ENCODE assay signal across 19 cellular contexts in genomic region chr9:134439368-134439784, GRCh38.
A peak's percentile ranks its signal among the peaks of the same experiment; 100 is the strongest.
DNase-seq lines count a peak whose midpoint lies in the region; ATAC-seq, FAIRE-seq and TF ChIP-seq lines count a peak whose summit lies in the region.
"Had no signal": no experiment of that assay in that cellular context is flagged by ENCODE, and none has a peak within 500 bp of the region (broad histone marks: within the 10 kb centered on the region; RNA-seq: fewer than 3 reads in every experiment).

No MANE protein-coding gene starts in this region.

- H3K9me3 Mint-ChIP-seq in activated CD8-positive, alpha-beta T cell treated with anti-CD3 and anti-CD28 coated beads, Interleukin-2, amount 10 ng/mL, durations not matched to agents 7 days and 5 days (ENCODE audit: insufficient read depth) = no peaks in the 10 kb centered on the region
- H3K9me3 Mint-ChIP-seq: CD4-positive, alpha-beta T cell had no signal

- CTCF ChIA-PET in RWPE1 (lab: Yijun Ruan, JAX) (interaction anchor here (0.6 to 1.6 kb wide), 5 partner anchors 10 to 562 kb away, joined by 3 to 10 read pairs (median 3); no protein-coding TSS in a partner anchor), GM12878 (lab: Yijun Ruan, JAX) (interaction anchor here (1.0 to 1.8 kb wide), 2 partner anchors 10 to 268 kb away, joined by 5 to 6 read pairs; no protein-coding TSS in a partner anchor)
- CTCF ChIA-PET in activated CD8-positive, alpha-beta T cell treated with anti-CD3 and anti-CD28 coated beads, Interleukin-2, amount 10 ng/mL, durations not matched to agents 7 days and 5 days (lab: Charles Lee) = no interaction called here

- intact Hi-C loops in GM12878 (cut with micrococcal nuclease; ENCODE audit: unreplicated experiment) = no loop called here
- intact Hi-C loops in right lobe of liver (cut with DNase I) = loop anchor here in 1 of 2 donors (10.0 kb wide), 2 partner anchors 55 to 95 kb away; no protein-coding TSS in a partner anchor
- intact Hi-C loops in lower leg skin (cut with DNase I; ENCODE audit: low total_unique reads) = no loop called here

- peaks cover 6% of the 10 kb centered on the region for H3K4me1 ChIP-seq in GM12878 (ENCODE audit: control insufficient read depth, insufficient read depth, low read length)
- H3K4me1 ChIP-seq in right lobe of liver = peaks cover 0 to 79% (median 31%) of the 10 kb centered on the region in 4 donors
- peaks cover 68 to 89% (median 86%) of the 10 kb centered on the region in 3 donors for H3K4me1 ChIP-seq in skeletal muscle tissue (ENCODE audit: control insufficient read depth in 3 of 3, insufficient read depth in 3 of 3, low read length in 3 of 3)

- TF ChIP-seq EP300 in GM12878 (IDR thresholded peaks at IDR 0.05; ENCODE audit: borderline replicate concordance in 1 of 2, control insufficient read depth in 1 of 2, low read depth in 2 of 2, low read length in 2 of 2) = no peak

- BruUV-seq in GM12878 (replicated peaks; lab: Mats Ljungman, UMichigan) = no TSS peak

- POLR2A ChIA-PET in RWPE1 (lab: Yijun Ruan, JAX; ENCODE audit: low non-redundant PET) = interaction anchor here (1.0 kb wide), 1 partner anchor 61 kb away, joined by 3 read pairs; no protein-coding TSS in a partner anchor
- POLR2A ChIA-PET in GM12878 (lab: Charles Lee) = no interaction called here
- POLR2A ChIA-PET in activated CD8-positive, alpha-beta T cell treated with anti-CD3 and anti-CD28 coated beads, Interleukin-2, amount 10 ng/mL, durations not matched to agents 7 days and 5 days (lab: Charles Lee) = no interaction called here

- no peak overlapping the region for H3K4me3 Mint-ChIP-seq in activated CD8-positive, alpha-beta T cell treated with anti-CD3 and anti-CD28 coated beads, Interleukin-2, amount 10 ng/mL, durations not matched to agents 7 days and 5 days
- H3K4me3 Mint-ChIP-seq: CD4-positive, alpha-beta T cell had no signal

- H3K4me3 ChIP-seq in GM12878 (no peak overlapping the region), right lobe of liver (no peak overlapping the region), skeletal muscle tissue (ENCODE audit: low read length in 3 of 3) (peak overlapping the region in 2 of 3 donors; percentile 29 to 41), lower leg skin (ENCODE audit: low read depth, poor library complexity, severe bottlenecking) (no peak overlapping the region)
- H3K4me3 ChIP-seq: GM23248 had no signal

- H3K27me3 Mint-ChIP-seq in activated CD8-positive, alpha-beta T cell treated with anti-CD3 and anti-CD28 coated beads, Interleukin-2, amount 10 ng/mL, durations not matched to agents 7 days and 5 days (ENCODE audit: low read depth) = peaks cover 12% of the 10 kb centered on the region

- H3K36me3 ChIP-seq in GM12878 (ENCODE audit: control insufficient read depth in 2 of 2, insufficient read depth in 2 of 2, low read length in 1 of 2) = no peaks in the 10 kb centered on the region; a peak in 2 of 4 replicates
- H3K36me3 ChIP-seq in right lobe of liver = peaks cover 0 to 21% (median 6%) of the 10 kb centered on the region in 4 donors
- peaks cover 6 to 14% (median 10%) of the 10 kb centered on the region in 3 donors for H3K36me3 ChIP-seq in skeletal muscle tissue (ENCODE audit: control insufficient read depth in 3 of 3, insufficient read depth in 3 of 3, low read length in 3 of 3)

- SMC1A ChIA-PET in GM12878 (lab: Charles Lee; ENCODE audit: uncharacterized antibody, unreplicated experiment) = interaction anchor here (0.7 kb wide), 1 partner anchor 9 kb away, joined by 3 read pairs; no protein-coding TSS in a partner anchor

- FAIRE-seq in GM12878 (lab: Jason Lieb, UNC) = no peak
- FAIRE-seq: GM12892 had no signal

- TF ChIP-seq POLR2A in GM12878 (IDR thresholded peaks at IDR 0.05; ENCODE audit: low read depth, low read length) (peak; percentile 20; the same call in 1 of the 2 replicates), right lobe of liver (IDR thresholded peaks at IDR 0.05) (no peak), lower leg skin (IDR thresholded peaks at IDR 0.05) (no peak)

- H3K9ac ChIP-seq in GM12878 (ENCODE audit: control insufficient read depth, insufficient read depth, low read length) (no peak overlapping the region), skeletal muscle tissue (ENCODE audit: low read depth in 1 of 3, low read length in 3 of 3) (peak overlapping the region in 1 of 3 donors; percentile 69)
- H3K9ac ChIP-seq: GM23248 had no signal

- H3K4me2 ChIP-seq in GM12878 (ENCODE audit: control insufficient read depth, insufficient read depth) = no peak overlapping the region

- H3K4me1 Mint-ChIP-seq in activated CD8-positive, alpha-beta T cell treated with anti-CD3 and anti-CD28 coated beads, Interleukin-2, amount 10 ng/mL, durations not matched to agents 7 days and 5 days (ENCODE audit: low read depth) = peaks cover 14% of the 10 kb centered on the region

- no peaks in the 10 kb centered on the region for H4K20me1 ChIP-seq in GM12878 (ENCODE audit: control insufficient read depth, insufficient read depth)

- DNase-seq in RWPE1 (ENCODE audit: low spot score) (no peak), GM12878 (ENCODE audit: low read depth, low spot score) (no peak), right lobe of liver (peak; percentile 65 to 86 (median 83)), lower leg skin (ENCODE audit: low spot score in 2 of 2) (no peak), NCI-H524 (lab: John Stamatoyannopoulos, UW) (no peak)
- no peak for DNase-seq in activated CD8-positive, alpha-beta T cell treated with anti-CD3 and anti-CD28 coated beads, Interleukin-2, amount 10 ng/mL, durations not matched to agents 7 days and 5 days
- DNase-seq: AML-193; Calu3; CD4-positive, alpha-beta T cell; DMS79; GM23248; KBM-7; NCI-H1048; NCI-H226; NCI-H526 treated with DMSO at 0.1 percent for 48 hours; RPMI8226 had no signal

- RAD21 ChIA-PET in GM12878 (lab: Charles Lee; ENCODE audit: unreplicated experiment) = interaction anchor here (1.1 kb wide), 1 partner anchor 75 kb away, joined by 3 read pairs; no protein-coding TSS in a partner anchor

- no peaks in the 10 kb centered on the region for H3K79me2 ChIP-seq in GM12878 (ENCODE audit: control insufficient read depth, insufficient read depth, low read length)

- ATAC-seq in GM12878 (no peak), right lobe of liver (peak; percentile 4 to 33 (median 12))
- no peak for ATAC-seq in activated CD8-positive, alpha-beta T cell treated with anti-CD3 and anti-CD28 coated beads, Interleukin-2, amount 10 ng/mL, durations not matched to agents 7 days and 5 days

- H3K27ac ChIP-seq in RWPE1 = peak overlapping the region; percentile 100
- H3K27ac ChIP-seq in GM12878 (ENCODE audit: control insufficient read depth, insufficient read depth) = no peak overlapping the region
- peak overlapping the region in 2 of 3 donors; percentile 59 to 73 for H3K27ac ChIP-seq in right lobe of liver
- peak overlapping the region; percentile 23 for H3K27ac ChIP-seq in skeletal muscle tissue (ENCODE audit: low read depth, low read length)
- H3K27ac ChIP-seq: GM23248, HL-60 had no signal

- WGBS in GM12878 (ENCODE audit: insufficient coverage, insufficient replicate concordance, low lambda C conversion rate, missing lambda C conversion rate) = 86% methylated on average over 21 of the region's 23 CpGs
- WGBS in right lobe of liver (ENCODE audit: insufficient coverage, low coverage, low lambda C conversion rate, missing lambda C conversion rate) = 0% methylated on average over 1 of the region's 23 CpGs
- 84 to 86% methylated on average over 23 of the region's 23 CpGs for WGBS in lower leg skin, 2 donors

- TF ChIP-seq CTCF in RWPE1 (conservative IDR thresholded peaks at IDR 0.05; ENCODE audit: low read depth) (no peak), GM12878 (IDR thresholded peaks at IDR 0.05 in 2 of 3, conservative IDR thresholded peaks at IDR 0.05 in 1 of 3; ENCODE audit: control insufficient read depth in 2 of 3, extremely low read depth in 1 of 3, insufficient read depth in 1 of 3, low read depth in 3 of 3, low read length in 3 of 3) (no peak), right lobe of liver (IDR thresholded peaks at IDR 0.05) (peak in 1 of 4 donors; percentile 9), lower leg skin (IDR thresholded peaks at IDR 0.05) (no peak)

- H3K27me3 ChIP-seq in GM12878 (replicated peaks in 1 of 2; ENCODE audit: control insufficient read depth in 2 of 2, insufficient read depth in 2 of 2, low read length in 1 of 2) = no peaks in the 10 kb centered on the region; a peak in 1 of 4 replicates
- no peaks in the 10 kb centered on the region for H3K27me3 ChIP-seq in right lobe of liver
- peaks cover 0 to 12% (median 4%) of the 10 kb centered on the region in 3 donors for H3K27me3 ChIP-seq in skeletal muscle tissue (ENCODE audit: control insufficient read depth in 3 of 3, insufficient read depth in 3 of 3, low read length in 3 of 3)

- no peak for TF ChIP-seq RAD21 in GM12878 (IDR thresholded peaks at IDR 0.05; ENCODE audit: insufficient read depth, low read depth, low read length)

- no peak overlapping the region for H2AFZ ChIP-seq in GM12878 (ENCODE audit: control insufficient read depth, low read depth, low read length)
- H2AFZ ChIP-seq: GM23248 had no signal

- in situ Hi-C loops in GM12878 (cut with MboI) = no loop called here

- H3K36me3 Mint-ChIP-seq in activated CD8-positive, alpha-beta T cell treated with anti-CD3 and anti-CD28 coated beads, Interleukin-2, amount 10 ng/mL, durations not matched to agents 7 days and 5 days (ENCODE audit: low read depth) = no peaks in the 10 kb centered on the region

- H3K9me3 ChIP-seq in GM12878 (replicated peaks; ENCODE audit: control insufficient read depth, insufficient read depth, low read length) (no peaks in the 10 kb centered on the region), right lobe of liver (no peaks in the 10 kb centered on the region), skeletal muscle tissue (ENCODE audit: control insufficient read depth in 3 of 3, low read length in 3 of 3) (no peaks in the 10 kb centered on the region)

- H3K27ac Mint-ChIP-seq in activated CD8-positive, alpha-beta T cell treated with anti-CD3 and anti-CD28 coated beads, Interleukin-2, amount 10 ng/mL, durations not matched to agents 7 days and 5 days = no peak overlapping the region
- H3K27ac Mint-ChIP-seq: CD4-positive, alpha-beta T cell had no signal

TF ChIP-seq in GM12878, 131 proteins besides CTCF, POLR2A, EP300 and RAD21 (continues in another document):
- TF ChIP-seq HDGF (IDR thresholded peaks at IDR 0.05) (no peak), RUNX3 (IDR thresholded peaks at IDR 0.05; ENCODE audit: low read length) (no peak)

Comparison
In these comparisons a context has a peak if more than half of its experiments do, and no peak if none do; other contexts are left out.
1. DNase-seq: peak in right lobe of liver (3 of 3); none in RWPE1 (single experiment), GM12878 (single experiment), lower leg skin (0 of 2), activated CD8-positive, alpha-beta T cell treated with anti-CD3 and anti-CD28 coated beads, Interleukin-2, amount 10 ng/mL, durations not matched to agents 7 days and 5 days (single experiment) and NCI-H524 (0 of 2).
2. ATAC-seq: peak in right lobe of liver (4 of 4); none in GM12878 (single experiment) and activated CD8-positive, alpha-beta T cell treated with anti-CD3 and anti-CD28 coated beads, Interleukin-2, amount 10 ng/mL, durations not matched to agents 7 days and 5 days (single experiment).
3. H3K4me3 ChIP-seq: peak in skeletal muscle tissue (2 of 3); none in GM12878 (single experiment), right lobe of liver (0 of 3) and lower leg skin (single experiment).